Comparison of ENCODE assay signal across 2 cellular contexts in genomic region chr15:67607329-67607728, GRCh38.
TF ChIP-seq lines count a peak whose summit lies in the region.

No MANE protein-coding gene starts in this region.

TF ChIP-seq in HepG2, 621 proteins besides CTCF, POLR2A, EP300 and RAD21:
- no peak for TF ChIP-seq SKIL (CRISPR knock-in tag; IDR thresholded peaks at IDR 0.05; ENCODE audit: borderline replicate concordance)
- peak; percentile 55; the same call in 1 of the 2 replicates for TF ChIP-seq LCORL (IDR thresholded peaks at IDR 0.05)
- no peak for TF ChIP-seq LCORL (CRISPR knock-in tag; IDR thresholded peaks at IDR 0.05)

TF ChIP-seq in K562, 482 proteins besides CTCF, POLR2A, EP300 and RAD21:
- no peak for TF ChIP-seq TEAD1 (CRISPR knock-in tag; IDR thresholded peaks at IDR 0.05)
- no peak for TF ChIP-seq ZFPM2 (CRISPR knock-in tag; IDR thresholded peaks at IDR 0.05)
- TF ChIP-seq PATZ1 (CRISPR knock-in tag; IDR thresholded peaks at IDR 0.05; ENCODE audit: borderline replicate concordance) = no peak
- TF ChIP-seq NFXL1 (CRISPR knock-in tag; IDR thresholded peaks at IDR 0.05) = no peak
- TF ChIP-seq NFIX (CRISPR knock-in tag; IDR thresholded peaks at IDR 0.05; ENCODE audit: low read depth) = peak; percentile 87
- TF ChIP-seq CC2D1A (IDR thresholded peaks at IDR 0.05) = no peak
- no peak for TF ChIP-seq HMG20B (CRISPR knock-in tag; IDR thresholded peaks at IDR 0.05)
- no peak for TF ChIP-seq FOS (IDR thresholded peaks at IDR 0.05; ENCODE audit: extremely low read depth, insufficient read length)
- TF ChIP-seq NFIC (IDR thresholded peaks at IDR 0.05) = peak; percentile 90
- no peak for TF ChIP-seq TRIM25 (IDR thresholded peaks at IDR 0.05; ENCODE audit: borderline replicate concordance)
